In the genomic region with DNA sequence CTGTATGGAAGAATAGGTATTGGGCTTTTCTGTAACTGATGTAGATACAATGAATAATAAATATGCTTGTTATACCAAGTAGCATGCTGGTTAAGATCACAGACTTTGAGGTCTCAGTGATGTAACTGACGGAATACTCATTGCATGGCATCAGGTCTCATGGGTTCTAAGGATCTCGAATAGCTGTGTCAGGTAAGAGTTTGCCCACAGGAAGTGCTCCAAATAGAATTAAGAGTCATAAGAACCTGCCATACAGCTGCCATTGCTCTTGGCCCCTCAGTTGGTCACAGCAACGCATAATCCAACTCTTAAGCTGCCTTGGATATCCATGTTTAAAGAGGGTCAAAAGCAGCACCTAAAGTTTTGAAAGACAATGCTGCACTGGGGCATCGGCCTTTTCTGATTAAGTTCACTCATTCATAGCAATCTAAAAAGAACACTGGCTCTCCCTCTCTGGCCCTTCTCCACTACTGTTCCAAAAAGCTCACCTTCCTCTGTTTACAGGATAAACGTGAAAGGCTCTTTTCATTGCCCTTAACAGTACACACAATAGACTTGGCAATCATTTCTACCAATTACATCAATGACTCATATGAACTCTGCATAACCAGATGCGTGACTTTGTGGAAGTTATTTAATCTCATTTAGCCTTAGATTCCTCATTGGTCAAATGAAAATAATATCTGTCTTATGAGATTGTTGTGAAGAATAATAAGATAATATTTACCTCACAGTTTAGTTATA, we compare ENCODE assay signal across 11 cellular contexts.
DNase-seq lines count a peak whose midpoint lies in the region; ATAC-seq, FAIRE-seq and TF ChIP-seq lines count a peak whose summit lies in the region.
"Had no signal": no experiment of that assay in that cellular context is flagged by ENCODE, and none has a peak within 500 bp of the region (broad histone marks: within the 10 kb centered on the region; RNA-seq: fewer than 3 reads in every experiment).

No MANE protein-coding gene starts in this region.

- intact Hi-C loops in PC-9 (cut with micrococcal nuclease; ENCODE audit: unreplicated experiment): no loop called here

- no peak for TF ChIP-seq CTCF in osteoblast (IDR thresholded peaks at IDR 0.05; ENCODE audit: extremely low read depth, low read depth, low read length)
- TF ChIP-seq CTCF in Peyer's patch (IDR thresholded peaks at IDR 0.05): no peak
- no peak for TF ChIP-seq CTCF in PC-9 (conservative IDR thresholded peaks at IDR 0.05)

- no peaks in the 10 kb centered on the region for H3K9me3 ChIP-seq in osteoblast (ENCODE audit: low read depth, low read length)
- no peaks in the 10 kb centered on the region for H3K9me3 ChIP-seq in Peyer's patch
- no peaks in the 10 kb centered on the region for H3K9me3 ChIP-seq in PC-9 (ENCODE audit: insufficient read depth, low read depth)

- no peak for TF ChIP-seq POLR2A in Peyer's patch (IDR thresholded peaks at IDR 0.05)

- H2AFZ ChIP-seq in osteoblast (ENCODE audit: low read length) (no peak overlapping the region), PC-9 (no peak overlapping the region)

- H3K79me2 ChIP-seq in osteoblast (ENCODE audit: insufficient read depth, low read length): no peaks in the 10 kb centered on the region
- no peaks in the 10 kb centered on the region for H3K79me2 ChIP-seq in PC-9 (ENCODE audit: low read depth)

- FAIRE-seq in endometrium (lab: Jason Lieb, UNC): peak; percentile 29

- ATAC-seq in HG03571 (IDR thresholded peaks at IDR 0.05; ENCODE audit: unreplicated experiment): no peak

- peak overlapping the region; percentile 87 for H3K27ac ChIP-seq in osteoblast (ENCODE audit: low read depth, low read length)
- no peak overlapping the region for H3K27ac ChIP-seq in Peyer's patch
- no peak overlapping the region for H3K27ac ChIP-seq in PC-9

- H4K20me1 ChIP-seq in osteoblast (ENCODE audit: insufficient read depth, low read length) (no peaks in the 10 kb centered on the region), PC-9 (ENCODE audit: insufficient read depth) (no peaks in the 10 kb centered on the region)

- H3K27me3 ChIP-seq in osteoblast (ENCODE audit: insufficient read depth, low read length) (no peaks in the 10 kb centered on the region), Peyer's patch (no peaks in the 10 kb centered on the region), PC-9 (ENCODE audit: insufficient read depth, low read depth) (no peaks in the 10 kb centered on the region)

- DNase-seq in DMS153 treated with DMSO at 0.1 percent for 48 hours (lab: John Stamatoyannopoulos, UW; ENCODE audit: unreplicated experiment) (peak; percentile 40), NCI-H2196 treated with DMSO at 0.1 percent for 48 hours (lab: John Stamatoyannopoulos, UW; ENCODE audit: unreplicated experiment) (peak; percentile 84), osteoblast (ENCODE audit: insufficient read length, low spot score, missing footprints) (no peak), Peyer's patch (no peak), PC-9 (no peak)
- DNase-seq in central memory CD4-positive, alpha-beta T cell: no peak
- DNase-seq: cortex of kidney, MV-4-11 had no signal

- no peaks in the 10 kb centered on the region for H3F3A ChIP-seq in PC-9 (ENCODE audit: insufficient read depth, low read depth)

- no peaks in the 10 kb centered on the region; the same call in 1 of the 2 replicates for H3K9me2 ChIP-seq in PC-9 (ENCODE audit: insufficient read depth)

- CTCF ChIA-PET in PC-9 (lab: Charles Lee): no interaction called here

- H3K4me3 ChIP-seq in osteoblast (ENCODE audit: insufficient read depth, low read length) (peak overlapping the region; percentile 54), Peyer's patch (no peak overlapping the region), PC-9 (no peak overlapping the region)
- H3K4me3 ChIP-seq: lung had no signal

- H3K4me2 ChIP-seq in osteoblast (ENCODE audit: insufficient read depth, low read length) (peak overlapping the region; percentile 81), PC-9 (no peak overlapping the region)

- H3K36me3 ChIP-seq in osteoblast (ENCODE audit: insufficient read depth, low read length): no peaks in the 10 kb centered on the region
- no peaks in the 10 kb centered on the region for H3K36me3 ChIP-seq in Peyer's patch
- no peaks in the 10 kb centered on the region for H3K36me3 ChIP-seq in PC-9 (ENCODE audit: low read depth)

- no TSS peak for BruUV-seq in PC-9 (replicated peaks; lab: Mats Ljungman, UMichigan)

- POLR2A ChIA-PET in PC-9 (lab: Charles Lee; ENCODE audit: unreplicated experiment): interaction anchor here (0.7 kb wide), 1 partner anchor 138 kb away, joined by 4 read pairs; no protein-coding TSS in a partner anchor

- H3K4me1 ChIP-seq in osteoblast (ENCODE audit: insufficient read depth, low read length) (peaks cover 29% of the 10 kb centered on the region), Peyer's patch (peaks cover 0 to 9% (median 0%) of the 10 kb centered on the region in 4 donors), PC-9 (replicated peaks; ENCODE audit: insufficient read depth) (no peaks in the 10 kb centered on the region)

Comparison
In these comparisons a context has a peak if more than half of its experiments do, and no peak if none do; other contexts are left out.
1. DNase-seq: peak in DMS153 treated with DMSO at 0.1 percent for 48 hours (single experiment) and NCI-H2196 treated with DMSO at 0.1 percent for 48 hours (single experiment); none in osteoblast (single experiment), central memory CD4-positive, alpha-beta T cell (single experiment), Peyer's patch (0 of 3) and PC-9 (0 of 2).